Comparison of ENCODE assay signal across 24 cellular contexts in genomic region chr10:82980321-82980720, GRCh38.
DNase-seq lines count a peak whose midpoint lies in the region; ATAC-seq, FAIRE-seq and TF ChIP-seq lines count a peak whose summit lies in the region.
"Had no signal": no experiment of that assay in that cellular context is flagged by ENCODE, and none has a peak within 500 bp of the region (broad histone marks: within the 10 kb centered on the region; RNA-seq: fewer than 3 reads in every experiment).

No MANE protein-coding gene starts in this region.

- no peak for FAIRE-seq in frontal cortex (lab: Jason Lieb, UNC)
- FAIRE-seq: GM12891 had no signal

- H3K36me3 ChIP-seq in brain microvascular endothelial cell (replicated peaks) (no peaks in the 10 kb centered on the region), skeletal muscle satellite cell (ENCODE audit: insufficient read depth, low read length) (no peaks in the 10 kb centered on the region)
- H3K36me3 ChIP-seq: SJCRH30 had no signal

- no peak for ATAC-seq in activated CD4-positive, CD25-positive, alpha-beta regulatory T cell treated with anti-CD3 and anti-CD28 coated beads, Interleukin-2, amount 50 U/mL, for 24 hours
- no peak for ATAC-seq in HG02678 (IDR thresholded peaks at IDR 0.05; ENCODE audit: unreplicated experiment)
- ATAC-seq: Panc1 had no signal

- no peak for TF ChIP-seq CTCF in brain microvascular endothelial cell (IDR thresholded peaks at IDR 0.05; ENCODE audit: low read depth, low read length, missing control alignments)

- DNase-seq in DMS 273 (lab: John Stamatoyannopoulos, UW; ENCODE audit: unreplicated experiment) (peak; percentile 11), DMS 273 treated with DMSO at 0.1 percent for 48 hours (lab: John Stamatoyannopoulos, UW) (no peak), SK-N-DZ (ENCODE audit: low spot score) (peak; percentile 69), brain microvascular endothelial cell (no peak), frontal cortex (ENCODE audit: low spot score in 2 of 2) (no peak)
- DNase-seq: ACHN; Caco-2; CD4-positive, alpha-beta memory T cell; DMS153; GM23248; H9; NCI-H1105; NCI-H146; NCI-H2029; SJCRH30; SW 1271 had no signal

- H3K9me3 ChIP-seq in skeletal muscle satellite cell (replicated peaks; ENCODE audit: low read length): no peaks in the 10 kb centered on the region
- H3K9me3 ChIP-seq: BLaER1 treated with 17β-estradiol and CSF1 and Interleukin-3, amounts not matched to agents 10 nM and 100 nM; Caco-2; SJCRH30 had no signal

- H3K4me2 ChIP-seq in skeletal muscle satellite cell (ENCODE audit: low read length): peak overlapping the region; percentile 16
- H3K4me2 ChIP-seq: BLaER1 treated with 17β-estradiol and CSF1 and Interleukin-3, amounts not matched to agents 10 nM and 100 nM; KMS-11 had no signal

- no peak overlapping the region for H3K9ac ChIP-seq in skeletal muscle satellite cell (ENCODE audit: low read depth, low read length)
- H3K9ac ChIP-seq: BLaER1 treated with 17β-estradiol and CSF1 and Interleukin-3, amounts not matched to agents 10 nM and 100 nM; GM23248; KMS-11 had no signal

- peaks cover 27% of the 10 kb centered on the region for H3K4me1 ChIP-seq in skeletal muscle satellite cell (ENCODE audit: control insufficient read depth, insufficient read depth, low read length)
- H3K4me1 ChIP-seq: BLaER1 treated with 17β-estradiol and CSF1 and Interleukin-3, amounts not matched to agents 10 nM and 100 nM; Caco-2; SJCRH30 had no signal

- in situ Hi-C loops in brain microvascular endothelial cell (cut with HindIII; ENCODE audit: low pct_ligation_motif_present, low sequenced_read_pairs): no loop called here

- peak overlapping the region; percentile 91 for H3K27ac ChIP-seq in brain microvascular endothelial cell
- H3K27ac ChIP-seq: 22Rv1; BLaER1 treated with 17β-estradiol and CSF1 and Interleukin-3, amounts not matched to agents 10 nM and 100 nM; KMS-11; SJCRH30 had no signal

- H3K27me3 ChIP-seq in brain microvascular endothelial cell (replicated peaks) (no peaks in the 10 kb centered on the region), skeletal muscle satellite cell (ENCODE audit: control insufficient read depth, insufficient read depth, low read length) (no peaks in the 10 kb centered on the region)
- H3K27me3 ChIP-seq: BLaER1 treated with 17β-estradiol and CSF1 and Interleukin-3, amounts not matched to agents 10 nM and 100 nM; SJCRH30 had no signal

- H3K4me3 ChIP-seq in brain microvascular endothelial cell (ENCODE audit: low read depth, low read length) (no peak overlapping the region), skeletal muscle satellite cell (ENCODE audit: low read length) (no peak overlapping the region)
- H3K4me3 ChIP-seq: BLaER1 treated with 17β-estradiol and CSF1 and Interleukin-3, amounts not matched to agents 10 nM and 100 nM; GM23248; SJCRH30 had no signal

Comparison
In these comparisons a context has a peak if more than half of its experiments do, and no peak if none do; other contexts are left out.
1. DNase-seq: peak in DMS 273 (single experiment) and SK-N-DZ (single experiment); none in DMS 273 treated with DMSO at 0.1 percent for 48 hours (single experiment), brain microvascular endothelial cell (single experiment) and frontal cortex (0 of 2).